3 cellular contexts compared by ENCODE assay signal in genomic region chr1:22436948-22437347, GRCh38.
TF ChIP-seq lines count a peak whose summit lies in the region.

No MANE protein-coding gene starts in this region.

TF ChIP-seq in HepG2, 621 proteins besides CTCF, POLR2A, EP300 and RAD21:
- no peak for TF ChIP-seq TBL1XR1 (IDR thresholded peaks at IDR 0.05; ENCODE audit: borderline replicate concordance, low read length, partially characterized antibody)
- no peak for TF ChIP-seq MED13 (CRISPR knock-in tag; IDR thresholded peaks at IDR 0.05)
- no peak for TF ChIP-seq TGIF2 (CRISPR knock-in tag; IDR thresholded peaks at IDR 0.05)
- TF ChIP-seq CREB1 (IDR thresholded peaks at IDR 0.05) = peak; percentile 85
- no peak for TF ChIP-seq CREB1 (CRISPR knock-in tag; IDR thresholded peaks at IDR 0.05)
- no peak for TF ChIP-seq ZNF224 (CRISPR knock-in tag; IDR thresholded peaks at IDR 0.05)
- peak; percentile 81 for TF ChIP-seq ATF7 (IDR thresholded peaks at IDR 0.05)
- no peak for TF ChIP-seq ATF7 (CRISPR knock-in tag; IDR thresholded peaks at IDR 0.05)
- TF ChIP-seq TERF1 (CRISPR knock-in tag; IDR thresholded peaks at IDR 0.05) = no peak
- no peak for TF ChIP-seq FOXM1 (CRISPR knock-in tag; IDR thresholded peaks at IDR 0.05)
- no peak for TF ChIP-seq HNF4G (IDR thresholded peaks at IDR 0.05; ENCODE audit: borderline replicate concordance, low read depth, low read length)
- no peak for TF ChIP-seq HNF4G (CRISPR knock-in tag; IDR thresholded peaks at IDR 0.05; ENCODE audit: borderline replicate concordance, low read depth)
- no peak for TF ChIP-seq ZNF576 (CRISPR knock-in tag; IDR thresholded peaks at IDR 0.05)

TF ChIP-seq in HEK293, 187 proteins besides CTCF, POLR2A, EP300 and RAD21:
- TF ChIP-seq ATF2 (tag by site-specific recombination; IDR thresholded peaks at IDR 0.05; ENCODE audit: low read depth) (0 out of 2 replicates have a peak, but pooled peaks have one; percentile 7), GLI2 (tag by site-specific recombination; IDR thresholded peaks at IDR 0.05; ENCODE audit: borderline replicate concordance, low read depth) (no peak)

TF ChIP-seq in K562, 482 proteins besides CTCF, POLR2A, EP300 and RAD21:
- TF ChIP-seq BCLAF1 (IDR thresholded peaks at IDR 0.05; ENCODE audit: borderline replicate concordance in 1 of 2, control insufficient read depth in 1 of 2, low read depth in 2 of 2, low read length in 1 of 2) = no peak
- no peak for TF ChIP-seq ZBTB26 (CRISPR knock-in tag; IDR thresholded peaks at IDR 0.05)
- TF ChIP-seq JUND (IDR thresholded peaks at IDR 0.05; ENCODE audit: borderline replicate concordance, low read depth, low read length) = 0 out of 2 replicates have a peak, but pooled peaks have one; percentile 11
- peak; percentile 46; the same call in 1 of the 3 replicates for TF ChIP-seq JUND (tag; IDR thresholded peaks at IDR 0.05; ENCODE audit: borderline replicate concordance, low read depth, low read length)
- 0 out of 2 replicates have a peak, but pooled peaks have one; percentile 48 for TF ChIP-seq ATF7 (IDR thresholded peaks at IDR 0.05)
- peak; percentile 75; the same call in 1 of the 2 replicates for TF ChIP-seq ATF3 (IDR thresholded peaks at IDR 0.05)
- no peak for TF ChIP-seq ATF3 (CRISPR knock-in tag; conservative IDR thresholded peaks at IDR 0.05)
- TF ChIP-seq ATF1 (CRISPR knock-in tag; IDR thresholded peaks at IDR 0.05) = no peak
- peak; percentile 39 for TF ChIP-seq ATF1 (tag; IDR thresholded peaks at IDR 0.05)
- no peak for TF ChIP-seq SMARCE1 (IDR thresholded peaks at IDR 0.05)
